In genomic region chr10:58951750-58952149, GRCh38 we compare ENCODE assay signal across 16 cellular contexts.
DNase-seq lines count a peak whose midpoint lies in the region; ATAC-seq and TF ChIP-seq lines count a peak whose summit lies in the region.
"Had no signal": no experiment of that assay in that cellular context is flagged by ENCODE, and none has a peak within 500 bp of the region (broad histone marks: within the 10 kb centered on the region; RNA-seq: fewer than 3 reads in every experiment).

No MANE protein-coding gene starts in this region.

- H3K27ac ChIP-seq in PC-3 (ENCODE audit: low read length), result no peak overlapping the region
- no peak overlapping the region for H3K27ac ChIP-seq in aorta (ENCODE audit: low read depth in 1 of 2, low read length in 2 of 2)

- H3K4me3 ChIP-seq in PC-3 (ENCODE audit: low read length) (no peak overlapping the region), fibroblast of pulmonary artery (replicated peaks; ENCODE audit: low read depth, low read length) (no peak overlapping the region), aorta (ENCODE audit: low read length in 2 of 2) (no peak overlapping the region)

- H3K4me3 Mint-ChIP-seq in nephron, result no peak overlapping the region
- no peak overlapping the region for H3K4me3 Mint-ChIP-seq in Calu3 (ENCODE audit: low read depth, unreplicated experiment)
- H3K4me3 Mint-ChIP-seq: activated naive CD8-positive, alpha-beta T cell treated with anti-CD3 and anti-CD28 coated beads, Interleukin-2, amount 10 ng/mL, durations not matched to agents 7 days and 5 days; CD4-positive, CD25-positive, alpha-beta regulatory T cell had no signal

- H3K79me2 ChIP-seq in PC-3 (ENCODE audit: low read length), result no peaks in the 10 kb centered on the region

- BruUV-seq in PC-3 (replicated peaks; lab: Mats Ljungman, UMichigan) (no TSS peak), Calu3 (replicated peaks; lab: Mats Ljungman, UMichigan) (no TSS peak)

- H3K36me3 Mint-ChIP-seq in nephron (ENCODE audit: low read depth), result no peaks in the 10 kb centered on the region
- no peaks in the 10 kb centered on the region for H3K36me3 Mint-ChIP-seq in Calu3 (ENCODE audit: insufficient read depth, unreplicated experiment)
- H3K36me3 Mint-ChIP-seq: activated naive CD8-positive, alpha-beta T cell treated with anti-CD3 and anti-CD28 coated beads, Interleukin-2, amount 10 ng/mL, durations not matched to agents 7 days and 5 days; CD4-positive, CD25-positive, alpha-beta regulatory T cell had no signal

- H3K4me2 ChIP-seq in PC-3 (ENCODE audit: low read length), result peak overlapping the region; percentile 18

- no peaks in the 10 kb centered on the region for H3K9me3 Mint-ChIP-seq in nephron
- no peaks in the 10 kb centered on the region for H3K9me3 Mint-ChIP-seq in Calu3 (ENCODE audit: low read depth, unreplicated experiment)
- H3K9me3 Mint-ChIP-seq: activated naive CD8-positive, alpha-beta T cell treated with anti-CD3 and anti-CD28 coated beads, Interleukin-2, amount 10 ng/mL, durations not matched to agents 7 days and 5 days had no signal

- H3K4me1 Mint-ChIP-seq in nephron (peaks cover 29% of the 10 kb centered on the region), Calu3 (ENCODE audit: low read depth, unreplicated experiment) (peaks cover 3% of the 10 kb centered on the region)
- H3K4me1 Mint-ChIP-seq: activated naive CD8-positive, alpha-beta T cell treated with anti-CD3 and anti-CD28 coated beads, Interleukin-2, amount 10 ng/mL, durations not matched to agents 7 days and 5 days; CD4-positive, CD25-positive, alpha-beta regulatory T cell had no signal

- H3F3A ChIP-seq in PC-3 (ENCODE audit: low read length, unreplicated experiment), result no peaks in the 10 kb centered on the region

- DNase-seq in PC-3 (peak; percentile 77), fibroblast of pulmonary artery (ENCODE audit: low read depth) (peak; percentile 36), aorta (no peak), Calu3 (no peak), SK-N-DZ (ENCODE audit: low spot score) (no peak)
- DNase-seq: activated naive CD8-positive, alpha-beta T cell treated with anti-CD3 and anti-CD28 coated beads, Interleukin-2, amount 10 ng/mL, durations not matched to agents 7 days and 5 days; activated T-cell treated with anti-CD3 and anti-CD28 coated beads, Interleukin-2, amount 50 U/mL, for 48 hours; CD4-positive, CD25-positive, alpha-beta regulatory T cell; erythroblast; Kasumi-1; NCI-H1694; NCI-H510A treated with DMSO at 0.1 percent for 48 hours; OCI-M1; stimulated activated CD4-positive, alpha-beta T cell treated with anti-CD3 and anti-CD28 coated beads, Interleukin-4, amount 100 ng/mL, for 24 hours had no signal

- no peaks in the 10 kb centered on the region for H3K9me2 ChIP-seq in PC-3 (replicated peaks; ENCODE audit: low read length)

- ATAC-seq in PC-3 (peak; percentile 75), aorta (ENCODE audit: low FRiP score) (peak; percentile 74), HG03175 (IDR thresholded peaks at IDR 0.05; ENCODE audit: unreplicated experiment) (no peak)

- H2AFZ ChIP-seq in PC-3 (ENCODE audit: low read length), result no peak overlapping the region

- H3K27ac Mint-ChIP-seq in nephron (peak overlapping the region in 2 of 3 experiments; percentile 7 to 27), Calu3 (ENCODE audit: unreplicated experiment) (no peak overlapping the region)
- H3K27ac Mint-ChIP-seq: activated naive CD8-positive, alpha-beta T cell treated with anti-CD3 and anti-CD28 coated beads, Interleukin-2, amount 10 ng/mL, durations not matched to agents 7 days and 5 days; CD4-positive, CD25-positive, alpha-beta regulatory T cell had no signal

- H3K36me3 ChIP-seq in PC-3 (ENCODE audit: low read depth, low read length), result no peaks in the 10 kb centered on the region
- no peaks in the 10 kb centered on the region for H3K36me3 ChIP-seq in aorta (ENCODE audit: control insufficient read depth in 1 of 2, insufficient read depth in 2 of 2, low read length in 1 of 2)

- 63 to 64% methylated on average over 5 of the region's 5 CpGs for WGBS in aorta, 2 donors

- no peaks in the 10 kb centered on the region for H3K27me3 Mint-ChIP-seq in nephron (ENCODE audit: low read depth)
- peaks cover 15% of the 10 kb centered on the region for H3K27me3 Mint-ChIP-seq in Calu3 (ENCODE audit: unreplicated experiment)
- H3K27me3 Mint-ChIP-seq: activated naive CD8-positive, alpha-beta T cell treated with anti-CD3 and anti-CD28 coated beads, Interleukin-2, amount 10 ng/mL, durations not matched to agents 7 days and 5 days; CD4-positive, CD25-positive, alpha-beta regulatory T cell had no signal

- H3K9me3 ChIP-seq in PC-3 (ENCODE audit: low read length), result no peaks in the 10 kb centered on the region
- no peaks in the 10 kb centered on the region for H3K9me3 ChIP-seq in aorta (ENCODE audit: control insufficient read depth, low read length)

- POLR2A ChIA-PET in PC-3 (lab: Charles Lee; ENCODE audit: unreplicated experiment), result no interaction called here

- H3K27me3 ChIP-seq in PC-3 (ENCODE audit: low read length), result no peaks in the 10 kb centered on the region
- no peaks in the 10 kb centered on the region for H3K27me3 ChIP-seq in aorta (ENCODE audit: control insufficient read depth in 1 of 2, insufficient read depth in 2 of 2, low read length in 1 of 2)

- CTCF ChIA-PET in PC-3 (lab: Charles Lee) (interaction anchor here (0.6 to 0.8 kb wide), 3 partner anchors 29 to 670 kb away, joined by 3 to 5 read pairs (median 3); no protein-coding TSS in a partner anchor), Calu3 (lab: Charles Lee) (interaction anchor here (0.8 to 1.3 kb wide), 4 partner anchors 55 to 537 kb away, joined by 3 to 4 read pairs (median 3); no protein-coding TSS in a partner anchor)

- H3K4me1 ChIP-seq in PC-3 (ENCODE audit: insufficient read depth, low read length) (peaks cover 25% of the 10 kb centered on the region), aorta (ENCODE audit: control insufficient read depth in 1 of 2, insufficient read depth in 2 of 2, low read length in 2 of 2) (no peaks in the 10 kb centered on the region)

- intact Hi-C loops in PC-3 (cut with micrococcal nuclease) (loop anchor here (1.0 to 10.0 kb wide), 6 partner anchors 144 to 671 kb away; no protein-coding TSS in a partner anchor), aorta (cut with DNase I) (loop anchor here (2.0 to 10.0 kb wide), 8 partner anchors 123 to 633 kb away; partner anchors contain the start of gene PHYHIPL (in 1 of the 2)), Calu3 (cut with micrococcal nuclease; ENCODE audit: unreplicated experiment) (loop anchor here (1.0 to 10.0 kb wide), 8 partner anchors 126 to 671 kb away; no protein-coding TSS in a partner anchor)

- H4K20me1 ChIP-seq in PC-3 (ENCODE audit: low read length), result no peaks in the 10 kb centered on the region

- no peak for TF ChIP-seq CTCF in PC-3 (conservative IDR thresholded peaks at IDR 0.05; ENCODE audit: low read depth, low read length)
- no peak for TF ChIP-seq CTCF in fibroblast of pulmonary artery (IDR thresholded peaks at IDR 0.05; ENCODE audit: low read length, missing control alignments)
- TF ChIP-seq CTCF in nephron (IDR thresholded peaks at IDR 0.05; ENCODE audit: unreplicated experiment in 3 of 3), result no peak
- no peak for TF ChIP-seq CTCF in Calu3 (IDR thresholded peaks at IDR 0.05; ENCODE audit: unreplicated experiment)

- no peak overlapping the region for H3K9ac ChIP-seq in PC-3 (ENCODE audit: low read length)

Comparison
In these comparisons a context has a peak if more than half of its experiments do, and no peak if none do; other contexts are left out.
1. DNase-seq: peak in PC-3 (single experiment) and fibroblast of pulmonary artery (single experiment); none in aorta (0 of 2), Calu3 (single experiment) and SK-N-DZ (single experiment).